In genomic region chr9:4959028-4959427, GRCh38 we compare ENCODE assay signal across 28 cellular contexts.
"Had no signal": no experiment of that assay in that cellular context is flagged by ENCODE, and none has a peak within 500 bp of the region (broad histone marks: within the 10 kb centered on the region; RNA-seq: fewer than 3 reads in every experiment).

No MANE protein-coding gene starts in this region.

- H3K9me3 ChIP-seq: MG63, SJCRH30 had no signal

- H3K4me2 ChIP-seq: KMS-11, SK-N-SH had no signal

- H3K4me1 ChIP-seq: SJCRH30 had no signal

- FAIRE-seq: colon had no signal

- H3K27me3 Mint-ChIP-seq: activated CD4-positive, alpha-beta memory T cell treated with anti-CD3 and anti-CD28 coated beads for 36 hours; activated CD4-positive, alpha-beta T cell treated with anti-CD3 and anti-CD28 coated beads, Interleukin-2, amount 10 ng/mL, durations not matched to agents 7 days and 5 days; activated naive CD8-positive, alpha-beta T cell; activated T-helper 17 cell treated with anti-CD3 and anti-CD28 coated beads, Interleukin-2, amount 50 U/mL, for 72 hours had no signal

- H3K36me3 ChIP-seq: brain microvascular endothelial cell, cardiac muscle cell, MG63, SJCRH30 had no signal

- H3K4me3 Mint-ChIP-seq: activated CD4-positive, alpha-beta memory T cell treated with anti-CD3 and anti-CD28 coated beads for 36 hours; activated CD4-positive, alpha-beta T cell treated with anti-CD3 and anti-CD28 coated beads, Interleukin-2, amount 10 ng/mL, durations not matched to agents 7 days and 5 days; activated naive CD4-positive, alpha-beta T cell treated with anti-CD3 and anti-CD28 coated beads for 36 hours; activated naive CD8-positive, alpha-beta T cell; activated T-helper 17 cell treated with anti-CD3 and anti-CD28 coated beads, Interleukin-2, amount 50 U/mL, for 72 hours had no signal

- ATAC-seq: activated T-helper 17 cell treated with anti-CD3 and anti-CD28 coated beads, Interleukin-2, amount 50 U/mL, for 72 hours; Panc1 had no signal

- H3K27ac Mint-ChIP-seq: activated CD4-positive, alpha-beta memory T cell treated with anti-CD3 and anti-CD28 coated beads for 36 hours; activated CD4-positive, alpha-beta T cell treated with anti-CD3 and anti-CD28 coated beads, Interleukin-2, amount 10 ng/mL, durations not matched to agents 7 days and 5 days; activated naive CD4-positive, alpha-beta T cell treated with anti-CD3 and anti-CD28 coated beads for 36 hours; activated naive CD8-positive, alpha-beta T cell; activated T-helper 17 cell treated with anti-CD3 and anti-CD28 coated beads, Interleukin-2, amount 50 U/mL, for 72 hours had no signal

- H3K4me1 Mint-ChIP-seq: activated T-helper 17 cell treated with anti-CD3 and anti-CD28 coated beads, Interleukin-2, amount 50 U/mL, for 72 hours had no signal

- H3K27ac ChIP-seq: brain microvascular endothelial cell, cardiac muscle cell, KMS-11, RWPE1, SJCRH30 had no signal

- DNase-seq: activated CD4-positive, alpha-beta memory T cell treated with anti-CD3 and anti-CD28 coated beads for 36 hours; activated CD4-positive, alpha-beta T cell treated with anti-CD3 and anti-CD28 coated beads, Interleukin-2, amount 10 ng/mL, durations not matched to agents 7 days and 5 days; activated CD4-positive, CD25-positive, alpha-beta regulatory T cell; activated CD8-positive, alpha-beta memory T cell treated with anti-CD3 and anti-CD28 coated beads for 24 hours; activated gamma-delta T cell; activated naive CD4-positive, alpha-beta T cell treated with anti-CD3 and anti-CD28 coated beads for 36 hours; activated T-cell treated with anti-CD3 and anti-CD28 coated beads, Interleukin-2, amount 50 U/mL, for 48 hours; amygdala; brain microvascular endothelial cell; MG63; MV-4-11; NCI-H1105; NCI-H1436 treated with DMSO at 0.1 percent for 48 hours; NCI-H187; NCI-H2081; NCI-H446; NCI-H524; Right ventricle myocardium superior; SJCRH30; SK-N-SH; T-helper 1 cell had no signal

- H3K27me3 ChIP-seq: brain microvascular endothelial cell, cardiac muscle cell, MG63, SJCRH30 had no signal

- H3K9ac ChIP-seq: KMS-11, SK-N-SH had no signal

- H3K4me3 ChIP-seq: cardiac muscle cell, MG63, SJCRH30 had no signal
